In the genomic region with DNA sequence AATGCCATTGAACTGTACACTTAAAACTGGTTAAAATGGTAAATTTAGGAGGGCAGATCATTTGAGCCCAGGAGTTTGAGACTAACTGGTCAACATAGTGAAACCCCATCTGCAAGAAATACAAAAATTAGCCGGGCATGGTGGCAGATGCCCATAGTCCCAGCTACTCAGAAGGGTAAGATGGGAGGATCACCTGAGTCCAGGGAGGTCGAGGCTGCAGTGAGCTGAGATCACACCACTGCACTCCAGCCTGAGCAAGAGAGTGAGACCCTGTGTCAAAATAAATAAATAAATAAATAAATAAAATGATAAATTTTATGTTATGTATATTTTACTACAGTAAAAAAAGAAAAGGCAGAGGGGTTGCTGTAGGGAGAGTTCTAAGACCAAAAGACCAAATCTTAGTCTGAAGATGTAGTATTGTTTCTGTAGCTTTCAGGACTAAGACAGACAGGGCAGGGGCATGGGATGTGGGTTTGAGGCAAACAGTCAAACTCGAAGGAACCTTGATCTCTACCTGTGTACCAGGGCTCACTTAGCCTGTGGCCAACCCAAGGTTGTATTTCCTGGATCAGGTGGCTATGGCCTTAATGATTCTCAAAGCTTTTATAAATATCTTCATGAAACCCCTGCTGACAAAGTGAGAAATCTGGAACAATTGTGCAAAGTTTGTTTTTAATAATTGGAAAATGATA, we compare ENCODE assay signal across 26 cellular contexts.
"Had no signal": no experiment of that assay in that cellular context is flagged by ENCODE, and none has a peak within 500 bp of the region (broad histone marks: within the 10 kb centered on the region; RNA-seq: fewer than 3 reads in every experiment).

No MANE protein-coding gene starts in this region.

- H3K4me3 ChIP-seq: colonic mucosa, coronary artery, dorsolateral prefrontal cortex, esophagus muscularis mucosa, esophagus squamous epithelium, gastrocnemius medialis, gastroesophageal sphincter, heart left ventricle, heart right ventricle, hepatocyte had no signal

- H3K27me3 ChIP-seq: colonic mucosa, dorsolateral prefrontal cortex, esophagus muscularis mucosa, esophagus squamous epithelium, foreskin keratinocyte, gastrocnemius medialis, gastroesophageal sphincter, heart left ventricle, heart right ventricle, hepatocyte had no signal

- H3K36me3 ChIP-seq: colonic mucosa, esophagus muscularis mucosa, esophagus squamous epithelium, gastrocnemius medialis, gastroesophageal sphincter, heart left ventricle, heart right ventricle had no signal

- H3K9me3 ChIP-seq: colonic mucosa, esophagus squamous epithelium, gastrocnemius medialis had no signal

- DNase-seq: colonic mucosa; cortex of kidney; dermis blood vessel endothelial cell; dorsolateral prefrontal cortex; effector CD4-positive, alpha-beta T cell; effector CD8-positive, alpha-beta T cell; effector memory CD4-positive, alpha-beta T cell; effector memory CD8-positive, alpha-beta T cell; endodermal cell; erythroblast; esophagus squamous epithelium; foreskin fibroblast; foreskin keratinocyte; foreskin melanocyte; gastrocnemius medialis; glutamatergic neuron; head of caudate nucleus; heart left ventricle; heart right ventricle had no signal

- H3K4me3 Mint-ChIP-seq: dendritic cell treated with granulocyte-macrophage colony-stimulating factor and Interleukin-4, amounts not matched to agents 40 ng/mL and 50 ng/mL, for 4 days; effector memory CD8-positive, alpha-beta T cell; endodermal cell had no signal

- H3K27me3 Mint-ChIP-seq: dendritic cell treated with granulocyte-macrophage colony-stimulating factor and Interleukin-4, amounts not matched to agents 40 ng/mL and 50 ng/mL, for 4 days; effector memory CD8-positive, alpha-beta T cell had no signal

- H2AFZ ChIP-seq: hepatocyte had no signal

- ATAC-seq: effector memory CD8-positive, alpha-beta T cell; esophagus mucosa; foreskin keratinocyte; gastrocnemius medialis; gastroesophageal sphincter; heart left ventricle; heart right ventricle had no signal

- H3K27ac ChIP-seq: colonic mucosa, coronary artery, dorsolateral prefrontal cortex, epithelial cell of prostate, esophagus muscularis mucosa, esophagus squamous epithelium, foreskin keratinocyte, gastrocnemius medialis, gastroesophageal sphincter, heart left ventricle, heart right ventricle, hepatocyte had no signal

- H3K79me2 ChIP-seq: hepatocyte had no signal

- H3K4me1 Mint-ChIP-seq: endodermal cell had no signal

- H3K27ac Mint-ChIP-seq: dendritic cell treated with granulocyte-macrophage colony-stimulating factor and Interleukin-4, amounts not matched to agents 40 ng/mL and 50 ng/mL, for 4 days; effector memory CD8-positive, alpha-beta T cell; endodermal cell had no signal

- H3K4me1 ChIP-seq: colonic mucosa, esophagus muscularis mucosa, esophagus squamous epithelium, foreskin keratinocyte, gastrocnemius medialis, gastroesophageal sphincter, heart left ventricle, heart right ventricle had no signal

- H3K4me2 ChIP-seq: hepatocyte had no signal
